9 cellular contexts compared by ENCODE assay signal in the genomic region with DNA sequence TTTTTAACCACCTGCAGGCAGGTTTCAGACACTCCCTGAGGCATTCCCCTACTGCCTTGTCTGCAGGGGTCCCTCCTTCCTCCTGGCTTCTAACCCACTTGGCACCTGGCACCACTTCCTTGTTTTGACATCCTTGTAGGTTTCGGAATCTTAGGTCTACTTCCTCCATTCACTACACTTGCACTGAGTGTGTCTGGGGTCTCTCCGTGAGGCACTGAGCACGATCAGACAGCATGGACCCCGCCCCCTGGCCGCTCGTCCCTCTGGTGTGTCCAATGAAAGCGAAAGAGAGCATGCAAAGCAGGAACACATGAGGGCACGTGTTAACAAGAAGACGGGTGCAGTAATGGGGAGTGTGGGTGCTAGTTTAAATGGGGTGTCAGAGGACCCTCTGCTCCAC.
DNase-seq lines count a peak whose midpoint lies in the region; ATAC-seq, FAIRE-seq and TF ChIP-seq lines count a peak whose summit lies in the region.
"Had no signal": no experiment of that assay in that cellular context is flagged by ENCODE, and none has a peak within 500 bp of the region (broad histone marks: within the 10 kb centered on the region; RNA-seq: fewer than 3 reads in every experiment).

No MANE protein-coding gene starts in this region.

- intact Hi-C loops in right cardiac atrium (cut with DNase I) = loop anchor here in 1 of 4 donors (10.0 kb wide), 1 partner anchor 347 kb away; no protein-coding TSS in a partner anchor
- intact Hi-C loops in kidney (cut with DNase I) = no loop called here

- no peaks in the 10 kb centered on the region for H3K36me3 ChIP-seq in kidney (ENCODE audit: control insufficient read depth in 1 of 2, insufficient read depth in 2 of 2, low read length in 2 of 2)

- H3K4me3 ChIP-seq in right cardiac atrium (ENCODE audit: low read length) (no peak overlapping the region), kidney (ENCODE audit: low read length in 2 of 2) (no peak overlapping the region)

- peak; percentile 97 for FAIRE-seq in GM12891 (lab: Jason Lieb, UNC)
- FAIRE-seq in kidney (lab: Jason Lieb, UNC) = no peak
- FAIRE-seq: islet of Langerhans had no signal

- TF ChIP-seq POLR2A in GM12891 (IDR thresholded peaks at IDR 0.05; ENCODE audit: low read depth, low read length) = no peak

- H3K4me1 Mint-ChIP-seq in stimulated activated memory B cell treated with anti-CD40 and anti-IgM and Interleukin-4, amounts not matched to agents 10 μg/mL and 1 μg/mL and 100 μg/mL, for 72 hours = peaks cover 39% of the 10 kb centered on the region

- no peak overlapping the region for H3K9ac ChIP-seq in kidney (ENCODE audit: low read length in 2 of 2)

- DNase-seq in GM12891 (ENCODE audit: insufficient read length, low spot score) = peak; percentile 51
- DNase-seq in activated naive CD4-positive, alpha-beta T cell treated with anti-CD3 and anti-CD28 coated beads, Interleukin-2, amount 50 U/mL, for 16 hours = peak; percentile 35
- no peak for DNase-seq in DMS114 treated with DMSO at 0.1 percent for 48 hours (lab: John Stamatoyannopoulos, UW; ENCODE audit: unreplicated experiment)
- no peak for DNase-seq in right cardiac atrium
- DNase-seq in kidney = no peak

- H3K9me3 Mint-ChIP-seq in stimulated activated memory B cell treated with anti-CD40 and anti-IgM and Interleukin-4, amounts not matched to agents 10 μg/mL and 1 μg/mL and 100 μg/mL, for 72 hours = no peaks in the 10 kb centered on the region

- H3K4me3 Mint-ChIP-seq in stimulated activated memory B cell treated with anti-CD40 and anti-IgM and Interleukin-4, amounts not matched to agents 10 μg/mL and 1 μg/mL and 100 μg/mL, for 72 hours = peak overlapping the region; percentile 73

- WGBS in right cardiac atrium = 53% methylated on average over 9 of the region's 9 CpGs

- H3K4me1 ChIP-seq in right cardiac atrium (ENCODE audit: control insufficient read depth, insufficient read depth, low read length) (no peaks in the 10 kb centered on the region), kidney (ENCODE audit: control insufficient read depth in 1 of 2, insufficient read depth in 1 of 2, low read depth in 1 of 2, low read length in 2 of 2) (no peaks in the 10 kb centered on the region)

- H3K9me3 ChIP-seq in right cardiac atrium (ENCODE audit: control insufficient read depth, low read length) = no peaks in the 10 kb centered on the region
- H3K9me3 ChIP-seq in kidney (ENCODE audit: control insufficient read depth in 1 of 2, low read length in 2 of 2) = no peaks in the 10 kb centered on the region

- H3K27me3 Mint-ChIP-seq in stimulated activated memory B cell treated with anti-CD40 and anti-IgM and Interleukin-4, amounts not matched to agents 10 μg/mL and 1 μg/mL and 100 μg/mL, for 72 hours = no peaks in the 10 kb centered on the region

- peak overlapping the region; percentile 84 for H3K27ac Mint-ChIP-seq in stimulated activated memory B cell treated with anti-CD40 and anti-IgM and Interleukin-4, amounts not matched to agents 10 μg/mL and 1 μg/mL and 100 μg/mL, for 72 hours

- H3K27me3 ChIP-seq in right cardiac atrium (ENCODE audit: control insufficient read depth, insufficient read depth) = no peaks in the 10 kb centered on the region

- no peak for TF ChIP-seq CTCF in kidney (IDR thresholded peaks at IDR 0.05; ENCODE audit: borderline replicate concordance, extremely low read depth, insufficient read depth)

- H3K27ac ChIP-seq in right cardiac atrium (ENCODE audit: low read length) (no peak overlapping the region), kidney (ENCODE audit: low read depth in 2 of 2, low read length in 2 of 2) (no peak overlapping the region)

- no peaks in the 10 kb centered on the region for H3K36me3 Mint-ChIP-seq in stimulated activated memory B cell treated with anti-CD40 and anti-IgM and Interleukin-4, amounts not matched to agents 10 μg/mL and 1 μg/mL and 100 μg/mL, for 72 hours

- ATAC-seq in GM21529 (IDR thresholded peaks at IDR 0.05; ENCODE audit: unreplicated experiment) (peak; percentile 90), HG03575 (IDR thresholded peaks at IDR 0.05; ENCODE audit: extremely low read depth, insufficient number of reproducible peaks, low FRiP score, unreplicated experiment) (peak; percentile 58), right cardiac atrium (no peak)
- ATAC-seq in stimulated activated memory B cell treated with anti-CD40 and anti-IgM and Interleukin-4, amounts not matched to agents 10 μg/mL and 1 μg/mL and 100 μg/mL, for 72 hours = peak; percentile 94

TF ChIP-seq in GM12891, 5 proteins besides CTCF, POLR2A, EP300 and RAD21:
- TF ChIP-seq POLR2AphosphoS5 (IDR thresholded peaks at IDR 0.05; ENCODE audit: low read depth, low read length) (no peak), POU2F2 (IDR thresholded peaks at IDR 0.05; ENCODE audit: low read depth, low read length) (peak; percentile 91), SPI1 (IDR thresholded peaks at IDR 0.05; ENCODE audit: low read depth, low read length) (peak; percentile 90), PAX5 (IDR thresholded peaks at IDR 0.05; ENCODE audit: insufficient read depth, low read length, severe bottlenecking) (no peak), TAF1 (IDR thresholded peaks at IDR 0.05; ENCODE audit: low read depth, low read length) (no peak)

Comparison
In these comparisons a context has a peak if more than half of its experiments do, and no peak if none do; other contexts are left out.
1. DNase-seq: peak in GM12891 (single experiment) and activated naive CD4-positive, alpha-beta T cell treated with anti-CD3 and anti-CD28 coated beads, Interleukin-2, amount 50 U/mL, for 16 hours (single experiment); none in DMS114 treated with DMSO at 0.1 percent for 48 hours (single experiment), right cardiac atrium (0 of 3) and kidney (single experiment).
2. ATAC-seq: peak in GM21529 (single experiment), HG03575 (single experiment) and stimulated activated memory B cell treated with anti-CD40 and anti-IgM and Interleukin-4, amounts not matched to agents 10 μg/mL and 1 μg/mL and 100 μg/mL, for 72 hours (single experiment); none in right cardiac atrium (0 of 2).